9 cellular contexts compared by ENCODE assay signal in genomic region chr19:40754611-40755247, GRCh38. TPM values are rescaled to one million over a fixed set of nuclear protein-coding genes. Genes with fewer than 3 reads are reported as not detected.
DNase-seq lines count a peak whose midpoint lies in the region; ATAC-seq, FAIRE-seq and TF ChIP-seq lines count a peak whose summit lies in the region.
"Had no signal": no experiment of that assay in that cellular context is flagged by ENCODE, and none has a peak within 500 bp of the region (broad histone marks: within the 10 kb centered on the region; RNA-seq: fewer than 3 reads in every experiment).

No MANE protein-coding gene starts in this region.

- 87% methylated on average over 9 of the region's 9 CpGs for WGBS in A549 (ENCODE audit: missing lambda C conversion rate)

- peaks cover 24 to 35% of the 10 kb centered on the region in 2 donors for H3K36me3 ChIP-seq in mucosa of rectum (ENCODE audit: control insufficient read depth in 2 of 2, insufficient read depth in 2 of 2, low read length in 2 of 2)

- peak overlapping the region; percentile 91 for H3K4me3 Mint-ChIP-seq in activated naive CD4-positive, alpha-beta T cell treated with anti-CD3 and anti-CD28 coated beads, Interleukin-2, amount 50 U/mL, for 24 hours

- peaks cover 54% of the 10 kb centered on the region for H3K4me1 Mint-ChIP-seq in activated naive CD4-positive, alpha-beta T cell treated with anti-CD3 and anti-CD28 coated beads, Interleukin-2, amount 50 U/mL, for 24 hours

- H3K36me3 Mint-ChIP-seq in activated naive CD4-positive, alpha-beta T cell treated with anti-CD3 and anti-CD28 coated beads, Interleukin-2, amount 50 U/mL, for 24 hours: peaks cover 33% of the 10 kb centered on the region

- H3K4me2 ChIP-seq in A549: peak overlapping the region; percentile 64

- H3K9me3 ChIP-seq in A549 (no peaks in the 10 kb centered on the region), mucosa of rectum (ENCODE audit: control insufficient read depth in 2 of 2, low read length in 2 of 2) (no peaks in the 10 kb centered on the region)

- 0 out of 2 replicates have a peak, but pooled peaks have one; percentile 7 for TF ChIP-seq POLR2A in A549 (IDR thresholded peaks at IDR 0.05; ENCODE audit: low read length)

- FAIRE-seq in A549 (lab: Jason Lieb, UNC): no peak

- no peak for ATAC-seq in A549
- no peak for ATAC-seq in GM21529 (IDR thresholded peaks at IDR 0.05; ENCODE audit: unreplicated experiment)
- no peak for ATAC-seq in HG03354 (IDR thresholded peaks at IDR 0.05; ENCODE audit: poor library complexity, severe bottlenecking, unreplicated experiment)

- peak overlapping the region; percentile 64 to 70 for H3K9ac ChIP-seq in mucosa of rectum (ENCODE audit: low read depth in 1 of 2, low read length in 2 of 2)

- peak overlapping the region; percentile 19 to 60; a peak in 4 of 6 replicates for H3K27ac ChIP-seq in A549
- peak overlapping the region; percentile 90 to 91 for H3K27ac ChIP-seq in mucosa of rectum (ENCODE audit: low read depth in 2 of 2, low read length in 2 of 2)
- H3K27ac ChIP-seq in dorsolateral prefrontal cortex: peak overlapping the region in 2 of 59 donors; percentile 2 to 30

- no peak for TF ChIP-seq EP300 in A549 (IDR thresholded peaks at IDR 0.05)

- peak overlapping the region; percentile 92 for H3K27ac Mint-ChIP-seq in activated naive CD4-positive, alpha-beta T cell treated with anti-CD3 and anti-CD28 coated beads, Interleukin-2, amount 50 U/mL, for 24 hours

- H3K4me3 ChIP-seq in A549: peak overlapping the region; percentile 4; the same call in 2 of the 3 replicates
- H3K4me3 ChIP-seq in mucosa of rectum (ENCODE audit: low read length in 2 of 2): peak overlapping the region; percentile 36 to 67
- H3K4me3 ChIP-seq in dorsolateral prefrontal cortex: no peak overlapping the region

- H3K4me1 ChIP-seq in A549: peaks cover 42% of the 10 kb centered on the region
- peaks cover 24 to 37% of the 10 kb centered on the region in 2 donors for H3K4me1 ChIP-seq in mucosa of rectum (ENCODE audit: control insufficient read depth in 2 of 2, insufficient read depth in 2 of 2, low read length in 2 of 2)

- no peak for TF ChIP-seq RAD21 in A549 (conservative IDR thresholded peaks at IDR 0.05 in 1 of 2, IDR thresholded peaks at IDR 0.05 in 1 of 2)

- DNase-seq in A549 (ENCODE audit: low read depth in 1 of 2, low spot score in 1 of 2) (peak in 1 of 2 experiments; percentile 53), M059J (ENCODE audit: low read depth) (peak; percentile 54), NAMALWA (ENCODE audit: low spot score) (no peak), dorsolateral prefrontal cortex (no peak)
- DNase-seq: NCI-H774 had no signal

- no peaks in the 10 kb centered on the region for H3K9me3 Mint-ChIP-seq in activated naive CD4-positive, alpha-beta T cell treated with anti-CD3 and anti-CD28 coated beads, Interleukin-2, amount 50 U/mL, for 24 hours

- TF ChIP-seq CTCF in A549 (IDR thresholded peaks at IDR 0.05): no peak
- TF ChIP-seq CTCF in dorsolateral prefrontal cortex (IDR thresholded peaks at IDR 0.05 in 54 of 56, conservative IDR thresholded peaks at IDR 0.05 in 2 of 56; ENCODE audit: low read depth in 1 of 56, partially characterized antibody in 56 of 56): no peak

- CTCF ChIA-PET in A549 (lab: Yijun Ruan, JAX): interaction anchor here (0.6 to 9.7 kb wide), 16 partner anchors 9 to 411 kb away, joined by 3 to 71 read pairs (median 4); partner anchors contain the start of genes COQ8B, EGLN2 and ITPKC

- H3K27me3 ChIP-seq in mucosa of rectum (ENCODE audit: control insufficient read depth in 2 of 2, insufficient read depth in 2 of 2, low read length in 2 of 2) (no peaks in the 10 kb centered on the region), dorsolateral prefrontal cortex (no peaks in the 10 kb centered on the region)

- intact Hi-C loops in dorsolateral prefrontal cortex (cut with DNase I): loop anchor here in 1 of 2 donors (5.0 kb wide), 1 partner anchor 43 kb away; the partner anchor contains the start of gene EGLN2

- POLR2A ChIA-PET in A549 (lab: Yijun Ruan, JAX): interaction anchor here (0.6 to 2.4 kb wide), 6 partner anchors 23 to 250 kb away, joined by 3 to 17 read pairs (median 8); partner anchors contain the start of genes COQ8B, ITPKC and RAB4B

- no peaks in the 10 kb centered on the region for H3K27me3 Mint-ChIP-seq in activated naive CD4-positive, alpha-beta T cell treated with anti-CD3 and anti-CD28 coated beads, Interleukin-2, amount 50 U/mL, for 24 hours

TF ChIP-seq in A549, 52 proteins besides CTCF, POLR2A, EP300 and RAD21:
- TF ChIP-seq CEBPB (IDR thresholded peaks at IDR 0.05): peak; percentile 46 to 67; a peak in 2 of 4 replicates
- TF ChIP-seq KDM5A (IDR thresholded peaks at IDR 0.05): no peak

RNA-seq across cellular contexts. Expression of gene SNRPA, which starts 3.7 kb away (rescaled TPM):
- 235 and 236 TPM in 2 replicates for polyA plus RNA-seq in A549 (2011; rRNA removed)
- polyA plus RNA-seq in A549 (2012; cell fraction: cytosol; rRNA removed): 265 and 288 TPM in 2 replicates
- polyA plus RNA-seq in A549 (2012; cell fraction: nucleus; rRNA removed): 267 and 341 TPM in 2 replicates
- 141 to 155 TPM (median 143 TPM) in 3 replicates for polyA plus RNA-seq in A549 (2017; fragmentation: RNase III; extraction: RNeasy Plus Mini Kit Qiagen cat#74134 plus additional on column Dnase treatment)
- polyA minus RNA-seq in A549 (2011; rRNA and poly(A)+ RNA removed): 390 and 504 TPM in 2 replicates
- total RNA-seq in M059J (2014; rRNA removed; shearing (Covaris generic)): 76.3 and 93.3 TPM in 2 replicates
- total RNA-seq in dorsolateral prefrontal cortex: 10 to 100 TPM; 22.7 to 66.6 (median 39.6) TPM

RNA-seq across cellular contexts. Expression of gene ACTMAP, which starts 4.5 kb away (rescaled TPM):
- polyA plus RNA-seq in A549 (2011; rRNA removed): 7.8 and 11.7 TPM in 2 replicates
- 13.0 and 16.7 TPM in 2 replicates for polyA plus RNA-seq in A549 (2012; cell fraction: cytosol; rRNA removed)
- 40.2 and 46.1 TPM in 2 replicates for polyA plus RNA-seq in A549 (2012; cell fraction: nucleus; rRNA removed)
- 14.1 to 18.5 TPM (median 14.8 TPM) in 3 replicates for polyA plus RNA-seq in A549 (2017; fragmentation: RNase III; extraction: RNeasy Plus Mini Kit Qiagen cat#74134 plus additional on column Dnase treatment)
- 13.9 and 15.5 TPM in 2 replicates for polyA minus RNA-seq in A549 (2011; rRNA and poly(A)+ RNA removed)
- total RNA-seq in M059J (2014; rRNA removed; shearing (Covaris generic)): 0.76 and 1.3 TPM in 2 replicates
- 10 to 100 TPM in 5 of 120 experiments, 1 to 10 TPM in 115; 1.4 to 15.4 (median 5.6) TPM for total RNA-seq in dorsolateral prefrontal cortex

RNA-seq across cellular contexts. Expression of gene MIA, which starts 20.6 kb away (rescaled TPM):
- polyA plus RNA-seq in A549 (2011; rRNA removed): not detected in 2 replicates
- not detected in 2 replicates for polyA plus RNA-seq in A549 (2012; cell fraction: cytosol; rRNA removed)
- polyA plus RNA-seq in A549 (2012; cell fraction: nucleus; rRNA removed): 0.48 and 2.0 TPM in 2 replicates
- polyA plus RNA-seq in A549 (2017; fragmentation: RNase III; extraction: RNeasy Plus Mini Kit Qiagen cat#74134 plus additional on column Dnase treatment): not detected in 3 replicates
- 1.8 TPM in 1 of 2 replicates, not detected in the other for polyA minus RNA-seq in A549 (2011; rRNA and poly(A)+ RNA removed)
- total RNA-seq in M059J (2014; rRNA removed; shearing (Covaris generic)): not detected in 2 replicates
- total RNA-seq in dorsolateral prefrontal cortex: 10 to 100 TPM in 4 of 120 experiments, 1 to 10 TPM in 53, not detected in 63; 1.4 to 14.0 (median 2.9) TPM

RNA-seq across cellular contexts. Expression of gene RAB4B, which starts 23.3 kb away (rescaled TPM):
- polyA plus RNA-seq in A549 (2011; rRNA removed) (20.7 and 25.0 TPM in 2 replicates), A549 (2017; fragmentation: RNase III; extraction: RNeasy Plus Mini Kit Qiagen cat#74134 plus additional on column Dnase treatment) (17.1 to 23.3 TPM (median 22.9 TPM) in 3 replicates)
- 30.0 and 35.6 TPM in 2 replicates for polyA plus RNA-seq in A549 (2012; cell fraction: cytosol; rRNA removed)
- polyA plus RNA-seq in A549 (2012; cell fraction: nucleus; rRNA removed): 39.3 and 46.0 TPM in 2 replicates
- polyA minus RNA-seq in A549 (2011; rRNA and poly(A)+ RNA removed): 6.9 and 13.6 TPM in 2 replicates
- 13.2 and 34.2 TPM in 2 replicates for total RNA-seq in M059J (2014; rRNA removed; shearing (Covaris generic))
- total RNA-seq in dorsolateral prefrontal cortex: 100 to 1,000 TPM in 6 of 120 experiments, 10 to 100 TPM in 114; 42.2 to 113 (median 77.4) TPM

RNA-seq across cellular contexts. Expression of gene ITPKC, which starts 37.8 kb away (rescaled TPM):
- 6.5 and 8.7 TPM in 2 replicates for polyA plus RNA-seq in A549 (2011; rRNA removed)
- 6.6 and 7.7 TPM in 2 replicates for polyA plus RNA-seq in A549 (2012; cell fraction: cytosol; rRNA removed)
- 10.7 and 10.9 TPM in 2 replicates for polyA plus RNA-seq in A549 (2012; cell fraction: nucleus; rRNA removed)
- polyA plus RNA-seq in A549 (2017; fragmentation: RNase III; extraction: RNeasy Plus Mini Kit Qiagen cat#74134 plus additional on column Dnase treatment): 7.9 to 8.6 TPM (median 8.1 TPM) in 3 replicates
- polyA minus RNA-seq in A549 (2011; rRNA and poly(A)+ RNA removed): 13.8 and 14.2 TPM in 2 replicates
- 6.3 and 7.2 TPM in 2 replicates for total RNA-seq in M059J (2014; rRNA removed; shearing (Covaris generic))
- 10 to 100 TPM in 91 of 120 experiments, 1 to 10 TPM in 29; 6.6 to 73.8 (median 12.0) TPM for total RNA-seq in dorsolateral prefrontal cortex

Comparison
In these comparisons a context has a peak if more than half of its experiments do, and no peak if none do; other contexts are left out.
1. H3K4me3 ChIP-seq: peak in A549 (single experiment) and mucosa of rectum (2 of 2); none in dorsolateral prefrontal cortex (0 of 59).